ENCODE assay signal across 8 cellular contexts in genomic region chr3:16509721-16510619, GRCh38. TPM values are rescaled to one million over a fixed set of nuclear protein-coding genes. Genes with fewer than 3 reads are reported as not detected.
DNase-seq lines count a peak whose midpoint lies in the region; ATAC-seq, FAIRE-seq and TF ChIP-seq lines count a peak whose summit lies in the region.

No MANE protein-coding gene starts in this region.

- no peak overlapping the region for H3K9ac ChIP-seq in astrocyte (ENCODE audit: low read length)

- no peaks in the 10 kb centered on the region for H3K36me3 ChIP-seq in heart right ventricle
- no peaks in the 10 kb centered on the region for H3K36me3 ChIP-seq in astrocyte (ENCODE audit: insufficient read depth, low read length)
- no peaks in the 10 kb centered on the region for H3K36me3 ChIP-seq in transverse colon

- H3K27me3 ChIP-seq in heart right ventricle (no peaks in the 10 kb centered on the region), astrocyte (ENCODE audit: insufficient read depth, low read length) (no peaks in the 10 kb centered on the region), transverse colon (peaks cover 32% of the 10 kb centered on the region)

- H3K27me3 Mint-ChIP-seq in astrocyte (ENCODE audit: low read depth, unreplicated experiment): no peaks in the 10 kb centered on the region
- no peaks in the 10 kb centered on the region for H3K27me3 Mint-ChIP-seq in MCF 10A (ENCODE audit: insufficient read depth, unreplicated experiment)

- WGBS in heart right ventricle, 2 donors: 66 to 78% methylated on average over 10 of the region's 10 CpGs
- WGBS in transverse colon (ENCODE audit: low coverage in 1 of 2), 2 donors: 38 to 58% methylated on average over 1 to 10 of the region's 10 CpGs

- TF ChIP-seq CTCF in heart right ventricle (IDR thresholded peaks at IDR 0.05) (no peak), astrocyte (IDR thresholded peaks at IDR 0.05; ENCODE audit: insufficient read depth, low read depth, low read length) (no peak), transverse colon (IDR thresholded peaks at IDR 0.05) (no peak), MCF 10A (IDR thresholded peaks at IDR 0.05; ENCODE audit: unreplicated experiment) (no peak)

- no peak overlapping the region for H2AFZ ChIP-seq in astrocyte (ENCODE audit: low read depth, low read length)

- H3K9me3 Mint-ChIP-seq in astrocyte (ENCODE audit: unreplicated experiment): peaks cover 3% of the 10 kb centered on the region
- no peaks in the 10 kb centered on the region for H3K9me3 Mint-ChIP-seq in MCF 10A (ENCODE audit: unreplicated experiment)

- POLR2A ChIA-PET in MCF 10A (lab: Yijun Ruan, JAX): interaction anchor here (0.5 kb wide), 1 partner anchor 681 kb away, joined by 3 read pairs; no protein-coding TSS in a partner anchor

- BruUV-seq in MCF 10A (replicated peaks; lab: Mats Ljungman, UMichigan): no TSS peak

- ATAC-seq in heart right ventricle (no peak), Right ventricle myocardium superior (ENCODE audit: poor library complexity) (no peak), HG03045 (IDR thresholded peaks at IDR 0.05; ENCODE audit: unreplicated experiment) (peak; percentile 20), HG03135 (IDR thresholded peaks at IDR 0.05; ENCODE audit: unreplicated experiment) (no peak)

- H3K4me1 Mint-ChIP-seq in astrocyte (ENCODE audit: low read depth, unreplicated experiment) (peaks cover 22% of the 10 kb centered on the region), MCF 10A (ENCODE audit: insufficient read depth, unreplicated experiment) (no peaks in the 10 kb centered on the region)

- peaks cover 64% of the 10 kb centered on the region for H4K20me1 ChIP-seq in astrocyte (ENCODE audit: insufficient read depth, low read length)

- no peak for TF ChIP-seq POLR2A in transverse colon (IDR thresholded peaks at IDR 0.05)

- H3K4me3 Mint-ChIP-seq in astrocyte (ENCODE audit: unreplicated experiment) (no peak overlapping the region), MCF 10A (ENCODE audit: unreplicated experiment) (no peak overlapping the region)

- peaks cover 3 to 85% (median 67%) of the 10 kb centered on the region in 9 donors for H3K4me1 ChIP-seq in heart right ventricle
- H3K4me1 ChIP-seq in astrocyte (ENCODE audit: insufficient read depth, low read length): peaks cover 33% of the 10 kb centered on the region
- peaks cover 0 to 25% (median 10%) of the 10 kb centered on the region in 4 donors for H3K4me1 ChIP-seq in transverse colon

- H3K36me3 Mint-ChIP-seq in astrocyte (ENCODE audit: low read depth, unreplicated experiment) (peaks cover 4% of the 10 kb centered on the region), MCF 10A (ENCODE audit: insufficient read depth, unreplicated experiment) (no peaks in the 10 kb centered on the region)

- intact Hi-C loops in heart right ventricle (cut with DNase I): loop anchor here in 9 of 10 donors (5.0 to 10.0 kb wide), 7 partner anchors 38 to 215 kb away; no protein-coding TSS in a partner anchor
- intact Hi-C loops in Right ventricle myocardium superior (cut with DNase I): loop anchor here (10.0 kb wide), 2 partner anchors 135 to 215 kb away; no protein-coding TSS in a partner anchor
- intact Hi-C loops in transverse colon (cut with DNase I; ENCODE audit: low total_unique reads): no loop called here
- intact Hi-C loops in MCF 10A (cut with micrococcal nuclease): no loop called here

- no peak for DNase-seq in heart right ventricle
- no peak for DNase-seq in Right ventricle myocardium superior
- DNase-seq in astrocyte (ENCODE audit: low read depth): no peak
- no peak for DNase-seq in transverse colon
- no peak for DNase-seq in MCF 10A (ENCODE audit: unreplicated experiment)
- no peak for DNase-seq in superior temporal gyrus (ENCODE audit: extremely low spot score)

- H3K27ac ChIP-seq in heart right ventricle (peak overlapping the region in 7 of 10 donors; percentile 13 to 96 (median 95)), astrocyte (ENCODE audit: low read depth, low read length) (no peak overlapping the region), transverse colon (peak overlapping the region; percentile 75 to 81 (median 78))

- in situ Hi-C loops in transverse colon (cut with MboI; ENCODE audit: low pct_ligation_motif_present in 1 of 4, low pct_unique_long_range_greater_than_20kb in 1 of 4, low sequenced_read_pairs in 3 of 4): no loop called here

- no peak for FAIRE-seq in astrocyte (lab: Jason Lieb, UNC)

- TF ChIP-seq EP300 in transverse colon (IDR thresholded peaks at IDR 0.05; ENCODE audit: low read depth): no peak

- H3K9me3 ChIP-seq in heart right ventricle: no peaks in the 10 kb centered on the region
- H3K9me3 ChIP-seq in astrocyte (ENCODE audit: insufficient read depth, low read depth, low read length): no peaks in the 10 kb centered on the region
- no peaks in the 10 kb centered on the region for H3K9me3 ChIP-seq in transverse colon

- H3K79me2 ChIP-seq in astrocyte (ENCODE audit: insufficient read depth, low read length): peaks cover 88% of the 10 kb centered on the region

- peak overlapping the region in 5 of 10 donors; percentile 6 to 96 (median 8) for H3K4me3 ChIP-seq in heart right ventricle
- H3K4me3 ChIP-seq in astrocyte (ENCODE audit: insufficient read depth, low read depth, low read length): no peak overlapping the region
- no peak overlapping the region for H3K4me3 ChIP-seq in transverse colon

- H3K27ac Mint-ChIP-seq in astrocyte (ENCODE audit: unreplicated experiment): no peak overlapping the region
- no peak overlapping the region for H3K27ac Mint-ChIP-seq in MCF 10A (ENCODE audit: low read depth, unreplicated experiment)

- peak overlapping the region; percentile 10 for H3K4me2 ChIP-seq in astrocyte (ENCODE audit: low read length)

- CTCF ChIA-PET in MCF 10A (lab: Yijun Ruan, JAX): no interaction called here

RNA-seq across cellular contexts. Expression of gene RFTN1, which starts 3.5 kb away (rescaled TPM):
- total RNA-seq in heart right ventricle: 10 to 100 TPM; 17.4 to 32.2 (median 24.0) TPM
- polyA plus RNA-seq in heart right ventricle: 10 to 100 TPM; 20.5 to 25.9 TPM
- 25.8 TPM for total RNA-seq in Right ventricle myocardium superior
- total RNA-seq in astrocyte: 49.5 and 56.8 TPM in 2 replicates
- 10 to 100 TPM in 3 of 4 donors, 1 to 10 TPM in 1; 6.7 to 25.7 (median 15.7) TPM for total RNA-seq in transverse colon
- total RNA-seq in MCF 10A (2022): 2.1 and 4.5 TPM in 2 replicates

Comparison
In these comparisons a context has a peak if more than half of its experiments do, and no peak if none do; other contexts are left out.
1. intact Hi-C loops: an anchor here in heart right ventricle (5.0 to 10.0 kb wide) and Right ventricle myocardium superior (10.0 kb wide); none called in transverse colon and MCF 10A.